ENCODE assay signal across 18 cellular contexts in genomic region chr9:16825364-16825763, GRCh38. TPM values are rescaled to one million over a fixed set of nuclear protein-coding genes. Genes with fewer than 3 reads are reported as not detected.
DNase-seq lines count a peak whose midpoint lies in the region; ATAC-seq, FAIRE-seq and TF ChIP-seq lines count a peak whose summit lies in the region.
"Had no signal": no experiment of that assay in that cellular context is flagged by ENCODE, and none has a peak within 500 bp of the region (broad histone marks: within the 10 kb centered on the region; RNA-seq: fewer than 3 reads in every experiment).

No MANE protein-coding gene starts in this region.

- intact Hi-C loops in sciatic nerve (cut with DNase I): no loop called here

- FAIRE-seq in G401.6 (lab: Jason Lieb, UNC): peak; percentile 11
- FAIRE-seq: HepG2, RCC 7860 had no signal

- TF ChIP-seq CTCF in fibroblast of pulmonary artery (IDR thresholded peaks at IDR 0.05; ENCODE audit: low read length, missing control alignments): no peak

- H3K4me3 ChIP-seq in fibroblast of pulmonary artery (replicated peaks; ENCODE audit: low read depth, low read length): no peak overlapping the region
- H3K4me3 ChIP-seq: cardiac muscle cell, psoas muscle had no signal

- DNase-seq in fibroblast of pulmonary artery (ENCODE audit: low read depth): peak; percentile 31
- no peak for DNase-seq in sciatic nerve (ENCODE audit: low spot score)
- DNase-seq in HuH-7 (ENCODE audit: low spot score): no peak
- no peak for DNase-seq in mucosa of gallbladder (ENCODE audit: low spot score)
- DNase-seq: activated CD4-positive, alpha-beta memory T cell treated with anti-CD3 and anti-CD28 coated beads for 36 hours; activated effector memory CD4-positive, alpha-beta T cell treated with Interleukin-2 at 50 U/mL for 16 hours; NCI-H1436 treated with DMSO at 0.1 percent for 48 hours; NCI-H510A; psoas muscle; stimulated activated CD4-positive, alpha-beta T cell treated with anti-CD3 and anti-CD28 coated beads, Interleukin-2, amount 100 ng/mL, for 48 hours had no signal

- ATAC-seq in SK-N-SH treated with all-trans-retinoic acid at 6 μM for 48 hours (peak; percentile 60), sciatic nerve (peak; percentile 55), esophagus mucosa (no peak), GM21360 (IDR thresholded peaks at IDR 0.05; ENCODE audit: unreplicated experiment) (no peak)
- ATAC-seq: HepG2; psoas muscle; stimulated activated effector memory CD8-positive, alpha-beta T cell treated with anti-CD3 and anti-CD28 coated beads, Interleukin-12 subunit alpha, Interleukin-12 subunit beta, amount 100 ng/mL, for 72 hours had no signal

TF ChIP-seq in SK-N-SH treated with all-trans-retinoic acid at 6 μM for 48 hours, 23 proteins besides CTCF, POLR2A, EP300 and RAD21:
- TF ChIP-seq, protein P1, sequence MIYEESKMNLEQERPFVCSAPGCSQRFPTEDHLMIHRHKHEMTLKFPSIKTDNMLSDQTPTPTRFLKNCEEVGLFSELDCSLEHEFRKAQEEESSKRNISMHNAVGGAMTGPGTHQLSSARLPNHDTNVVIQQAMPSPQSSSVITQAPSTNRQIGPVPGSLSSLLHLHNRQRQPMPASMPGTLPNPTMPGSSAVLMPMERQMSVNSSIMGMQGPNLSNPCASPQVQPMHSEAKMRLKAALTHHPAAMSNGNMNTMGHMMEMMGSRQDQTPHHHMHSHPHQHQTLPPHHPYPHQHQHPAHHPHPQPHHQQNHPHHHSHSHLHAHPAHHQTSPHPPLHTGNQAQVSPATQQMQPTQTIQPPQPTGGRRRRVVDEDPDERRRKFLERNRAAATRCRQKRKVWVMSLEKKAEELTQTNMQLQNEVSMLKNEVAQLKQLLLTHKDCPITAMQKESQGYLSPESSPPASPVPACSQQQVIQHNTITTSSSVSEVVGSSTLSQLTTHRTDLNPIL (CRISPR knock-in tag; IDR thresholded peaks at IDR 0.05; ENCODE audit: low read depth): no peak
- TF ChIP-seq ZNF565 (CRISPR knock-in tag; conservative IDR thresholded peaks at IDR 0.05; ENCODE audit: low read depth) (no peak), CSRNP3 (CRISPR knock-in tag; IDR thresholded peaks at IDR 0.05) (no peak), ZFP3 (CRISPR knock-in tag; IDR thresholded peaks at IDR 0.05) (no peak), PPARA (CRISPR knock-in tag; IDR thresholded peaks at IDR 0.05; ENCODE audit: borderline replicate concordance) (no peak), CSDC2 (CRISPR knock-in tag; IDR thresholded peaks at IDR 0.05) (no peak), GLIS3 (CRISPR knock-in tag; IDR thresholded peaks at IDR 0.05) (no peak), ARNTL (CRISPR knock-in tag; IDR thresholded peaks at IDR 0.05; ENCODE audit: borderline replicate concordance, low read depth) (no peak), OSR1 (CRISPR knock-in tag; IDR thresholded peaks at IDR 0.05) (no peak), ZNF8 (CRISPR knock-in tag; IDR thresholded peaks at IDR 0.05) (no peak), ESRRG (CRISPR knock-in tag; IDR thresholded peaks at IDR 0.05) (no peak), ZFP30 (CRISPR knock-in tag; IDR thresholded peaks at IDR 0.05) (no peak), ISL1 (CRISPR knock-in tag; IDR thresholded peaks at IDR 0.05) (no peak), ZNF70 (CRISPR knock-in tag; IDR thresholded peaks at IDR 0.05) (no peak), POU6F1 (CRISPR knock-in tag; IDR thresholded peaks at IDR 0.05; ENCODE audit: borderline replicate concordance, low read depth) (no peak), RARB (CRISPR knock-in tag; IDR thresholded peaks at IDR 0.05) (no peak), TCF4 (CRISPR knock-in tag; IDR thresholded peaks at IDR 0.05; ENCODE audit: borderline replicate concordance) (no peak), TOX (CRISPR knock-in tag; IDR thresholded peaks at IDR 0.05; ENCODE audit: borderline replicate concordance) (no peak), ZC3H10 (CRISPR knock-in tag; IDR thresholded peaks at IDR 0.05) (no peak)
- TF ChIP-seq, protein P2, sequence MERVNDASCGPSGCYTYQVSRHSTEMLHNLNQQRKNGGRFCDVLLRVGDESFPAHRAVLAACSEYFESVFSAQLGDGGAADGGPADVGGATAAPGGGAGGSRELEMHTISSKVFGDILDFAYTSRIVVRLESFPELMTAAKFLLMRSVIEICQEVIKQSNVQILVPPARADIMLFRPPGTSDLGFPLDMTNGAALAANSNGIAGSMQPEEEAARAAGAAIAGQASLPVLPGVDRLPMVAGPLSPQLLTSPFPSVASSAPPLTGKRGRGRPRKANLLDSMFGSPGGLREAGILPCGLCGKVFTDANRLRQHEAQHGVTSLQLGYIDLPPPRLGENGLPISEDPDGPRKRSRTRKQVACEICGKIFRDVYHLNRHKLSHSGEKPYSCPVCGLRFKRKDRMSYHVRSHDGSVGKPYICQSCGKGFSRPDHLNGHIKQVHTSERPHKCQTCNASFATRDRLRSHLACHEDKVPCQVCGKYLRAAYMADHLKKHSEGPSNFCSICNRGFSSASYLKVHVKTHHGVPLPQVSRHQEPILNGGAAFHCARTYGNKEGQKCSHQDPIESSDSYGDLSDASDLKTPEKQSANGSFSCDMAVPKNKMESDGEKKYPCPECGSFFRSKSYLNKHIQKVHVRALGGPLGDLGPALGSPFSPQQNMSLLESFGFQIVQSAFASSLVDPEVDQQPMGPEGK (CRISPR knock-in tag; IDR thresholded peaks at IDR 0.05; ENCODE audit: borderline replicate concordance): no peak

RNA-seq across cellular contexts. Expression of gene BNC2, which starts 45.1 kb away (rescaled TPM):
- 196 TPM for total RNA-seq in sciatic nerve
- 3.7 TPM for total RNA-seq in esophagus mucosa
- total RNA-seq in mucosa of gallbladder: 52.0 TPM
- total RNA-seq: activated CD4-positive, alpha-beta memory T cell treated with anti-CD3 and anti-CD28 coated beads for 36 hours; HepG2 had no signal

Comparison
In these comparisons a context has a peak if more than half of its experiments do, and no peak if none do; other contexts are left out.
1. ATAC-seq: peak in SK-N-SH treated with all-trans-retinoic acid at 6 μM for 48 hours (single experiment) and sciatic nerve (single experiment); none in esophagus mucosa (single experiment) and GM21360 (single experiment).
2. RNA of gene BNC2, which starts 45.1 kb away (total RNA-seq): 196 TPM in sciatic nerve (single experiment) and 52.0 TPM in mucosa of gallbladder (single experiment); 3.7 TPM in esophagus mucosa (single experiment); every median in the first group is over 10 times any median in the second.